In the genomic region with DNA sequence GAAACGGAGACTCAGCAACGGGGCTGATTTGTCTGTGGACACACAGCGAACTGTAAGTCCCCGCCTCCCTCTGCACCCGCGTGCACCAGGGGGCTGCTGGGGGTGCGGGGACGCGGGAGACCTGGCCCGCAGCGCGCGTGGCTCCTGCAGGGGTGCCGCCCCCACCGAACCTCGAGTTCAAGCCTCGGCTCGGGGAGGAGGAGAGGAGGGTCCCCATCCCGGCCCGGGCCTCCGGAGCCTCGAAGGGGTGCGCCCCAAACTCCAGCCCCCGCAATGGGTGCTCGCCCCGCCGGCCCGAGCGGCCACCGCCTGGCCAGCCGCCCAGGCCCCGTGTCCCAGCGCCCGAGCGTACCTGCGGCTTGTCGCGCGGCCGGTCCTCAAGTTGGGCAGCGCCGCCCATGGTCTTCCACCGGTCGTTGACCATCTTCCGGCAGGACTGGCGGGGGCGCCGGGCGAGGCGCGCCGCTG, we compare ENCODE assay signal across 11 cellular contexts. TPM values are rescaled to one million over a fixed set of nuclear protein-coding genes. Genes with fewer than 3 reads are reported as not detected.
DNase-seq lines count a peak whose midpoint lies in the region; ATAC-seq and TF ChIP-seq lines count a peak whose summit lies in the region.
"Had no signal": no experiment of that assay in that cellular context is flagged by ENCODE, and none has a peak within 500 bp of the region (broad histone marks: within the 10 kb centered on the region; RNA-seq: fewer than 3 reads in every experiment).

No MANE protein-coding gene starts in this region.

- intact Hi-C loops in HCT116 (cut with micrococcal nuclease): no loop called here

- TF ChIP-seq RAD21 in HCT116 (IDR thresholded peaks at IDR 0.05; ENCODE audit: low read depth): no peak

- TF ChIP-seq POLR2A in HCT116 (IDR thresholded peaks at IDR 0.05; ENCODE audit: borderline replicate concordance, extremely low read depth, insufficient read depth, insufficient read length): no peak

- no peaks in the 10 kb centered on the region for H3K27me3 ChIP-seq in HCT116 (ENCODE audit: insufficient read depth, low read length)
- H3K27me3 ChIP-seq in hepatocyte: peaks cover 68% of the 10 kb centered on the region

- H3K79me2 ChIP-seq in HCT116 (ENCODE audit: insufficient read depth, low read length) (no peaks in the 10 kb centered on the region), hepatocyte (no peaks in the 10 kb centered on the region)

- DNase-seq in HCT116 (ENCODE audit: low read depth, low spot score) (no peak), hepatocyte (ENCODE audit: low spot score) (no peak), skeletal muscle cell (ENCODE audit: low read depth) (no peak), activated T-cell treated with anti-CD3 and anti-CD28 coated beads for 4 hours (no peak), UCSD-AML1 (lab: John Stamatoyannopoulos, UW; ENCODE audit: unreplicated experiment) (no peak), putamen (ENCODE audit: low spot score) (no peak)
- DNase-seq: hypothalamus; MM.1S; stimulated activated naive CD4-positive, alpha-beta T cell treated with Interleukin-2 at 50 U/mL for 16 hours had no signal

- no peaks in the 10 kb centered on the region for H3K36me3 ChIP-seq in HCT116 (ENCODE audit: control insufficient read depth in 1 of 2, insufficient read depth in 2 of 2, low read length in 2 of 2)
- H3K36me3 ChIP-seq in hepatocyte (replicated peaks; ENCODE audit: insufficient read depth, low read depth): no peaks in the 10 kb centered on the region

- H3K27ac ChIP-seq in HCT116 (ENCODE audit: low read depth, low read length) (peak overlapping the region; percentile 42; the same call in 1 of the 2 replicates), hepatocyte (no peak overlapping the region)

- no peaks in the 10 kb centered on the region for H4K20me1 ChIP-seq in HCT116 (ENCODE audit: insufficient read depth)
- no peaks in the 10 kb centered on the region for H4K20me1 ChIP-seq in hepatocyte (ENCODE audit: insufficient read depth, poor library complexity, severe bottlenecking)

- H3K4me3 ChIP-seq in HCT116 (replicated peaks in 1 of 2; ENCODE audit: low read depth in 1 of 2, low read length in 2 of 2) (peak overlapping the region; percentile 58 to 77), WI38 (ENCODE audit: low read depth, low read length) (peak overlapping the region; percentile 68), hepatocyte (no peak overlapping the region), skeletal muscle cell (ENCODE audit: low read depth, low read length) (peak overlapping the region; percentile 57)

- CTCF ChIA-PET in HCT116 (lab: Charles Lee): no interaction called here

- H3K4me1 ChIP-seq in HCT116 (ENCODE audit: control insufficient read depth in 1 of 2, insufficient read depth in 2 of 2, low read length in 2 of 2): peaks cover 27 to 57% of the 10 kb centered on the region in 2 experiments
- peaks cover 7% of the 10 kb centered on the region for H3K4me1 ChIP-seq in hepatocyte (ENCODE audit: insufficient read depth)

- POLR2A ChIA-PET in HCT116 (lab: Charles Lee): no interaction called here

- ATAC-seq in HCT116: 0 out of 2 replicates have a peak, but pooled peaks have one; percentile 0

- TF ChIP-seq CTCF in HCT116 (IDR thresholded peaks at IDR 0.05 in 2 of 3, conservative IDR thresholded peaks at IDR 0.05 in 1 of 3; ENCODE audit: borderline replicate concordance in 1 of 3, insufficient read depth in 1 of 3, low read depth in 2 of 3, low read length in 2 of 3): no peak
- TF ChIP-seq CTCF in WI38 (IDR thresholded peaks at IDR 0.05; ENCODE audit: low read depth, low read length): no peak
- no peak for TF ChIP-seq CTCF in hepatocyte (IDR thresholded peaks at IDR 0.05; ENCODE audit: poor library complexity)

- H3K4me2 ChIP-seq in HCT116 (ENCODE audit: low read length): peak overlapping the region; percentile 93
- peak overlapping the region; percentile 100 for H3K4me2 ChIP-seq in hepatocyte

- no peaks in the 10 kb centered on the region for H3K9me2 ChIP-seq in HCT116 (ENCODE audit: insufficient read depth)
- no peaks in the 10 kb centered on the region for H3K9me2 ChIP-seq in hepatocyte (replicated peaks; ENCODE audit: insufficient read depth)

- BruUV-seq in HCT116 (replicated peaks; lab: Mats Ljungman, UMichigan): no TSS peak

- RAD21 ChIA-PET in HCT116 (lab: Charles Lee; ENCODE audit: low non-redundant PET in 1 of 2, low total read pairs in 2 of 2, uncharacterized antibody in 2 of 2, unreplicated experiment in 2 of 2): no interaction called here

- H3K9me3 ChIP-seq in HCT116 (ENCODE audit: control insufficient read depth in 1 of 2, insufficient read depth in 1 of 2, low read depth in 1 of 2, low read length in 2 of 2): no peaks in the 10 kb centered on the region
- no peaks in the 10 kb centered on the region for H3K9me3 ChIP-seq in hepatocyte (ENCODE audit: low read depth)

- 7% methylated on average over 35 of the region's 52 CpGs for WGBS in hepatocyte (ENCODE audit: low lambda C conversion rate, missing lambda C conversion rate)

- no peak overlapping the region for H2AFZ ChIP-seq in HCT116 (ENCODE audit: low read depth, low read length, poor library complexity, severe bottlenecking)
- no peak overlapping the region for H2AFZ ChIP-seq in hepatocyte

- H3K9ac ChIP-seq in HCT116 (ENCODE audit: low read length): peak overlapping the region; percentile 61

TF ChIP-seq in HCT116, 20 proteins besides CTCF, POLR2A, EP300 and RAD21:
- no peak for TF ChIP-seq TCF7L2 (IDR thresholded peaks at IDR 0.05; ENCODE audit: borderline replicate concordance, extremely low read depth, insufficient read depth, insufficient read length)
- TF ChIP-seq ELF1 (IDR thresholded peaks at IDR 0.05; ENCODE audit: borderline replicate concordance, low read depth): no peak
- TF ChIP-seq EZH2 (IDR thresholded peaks at IDR 0.05): no peak
- no peak for TF ChIP-seq SRF (IDR thresholded peaks at IDR 0.05; ENCODE audit: low read depth)
- TF ChIP-seq, protein P1, sequence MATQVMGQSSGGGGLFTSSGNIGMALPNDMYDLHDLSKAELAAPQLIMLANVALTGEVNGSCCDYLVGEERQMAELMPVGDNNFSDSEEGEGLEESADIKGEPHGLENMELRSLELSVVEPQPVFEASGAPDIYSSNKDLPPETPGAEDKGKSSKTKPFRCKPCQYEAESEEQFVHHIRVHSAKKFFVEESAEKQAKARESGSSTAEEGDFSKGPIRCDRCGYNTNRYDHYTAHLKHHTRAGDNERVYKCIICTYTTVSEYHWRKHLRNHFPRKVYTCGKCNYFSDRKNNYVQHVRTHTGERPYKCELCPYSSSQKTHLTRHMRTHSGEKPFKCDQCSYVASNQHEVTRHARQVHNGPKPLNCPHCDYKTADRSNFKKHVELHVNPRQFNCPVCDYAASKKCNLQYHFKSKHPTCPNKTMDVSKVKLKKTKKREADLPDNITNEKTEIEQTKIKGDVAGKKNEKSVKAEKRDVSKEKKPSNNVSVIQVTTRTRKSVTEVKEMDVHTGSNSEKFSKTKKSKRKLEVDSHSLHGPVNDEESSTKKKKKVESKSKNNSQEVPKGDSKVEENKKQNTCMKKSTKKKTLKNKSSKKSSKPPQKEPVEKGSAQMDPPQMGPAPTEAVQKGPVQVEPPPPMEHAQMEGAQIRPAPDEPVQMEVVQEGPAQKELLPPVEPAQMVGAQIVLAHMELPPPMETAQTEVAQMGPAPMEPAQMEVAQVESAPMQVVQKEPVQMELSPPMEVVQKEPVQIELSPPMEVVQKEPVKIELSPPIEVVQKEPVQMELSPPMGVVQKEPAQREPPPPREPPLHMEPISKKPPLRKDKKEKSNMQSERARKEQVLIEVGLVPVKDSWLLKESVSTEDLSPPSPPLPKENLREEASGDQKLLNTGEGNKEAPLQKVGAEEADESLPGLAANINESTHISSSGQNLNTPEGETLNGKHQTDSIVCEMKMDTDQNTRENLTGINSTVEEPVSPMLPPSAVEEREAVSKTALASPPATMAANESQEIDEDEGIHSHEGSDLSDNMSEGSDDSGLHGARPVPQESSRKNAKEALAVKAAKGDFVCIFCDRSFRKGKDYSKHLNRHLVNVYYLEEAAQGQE (IDR thresholded peaks at IDR 0.05; ENCODE audit: low read depth): no peak
- TF ChIP-seq ZNF274 (IDR thresholded peaks at IDR 0.05; ENCODE audit: low read depth, low read length): no peak
- TF ChIP-seq ZFX (IDR thresholded peaks at IDR 0.05): no peak
- TF ChIP-seq POLR2AphosphoS5 (IDR thresholded peaks at IDR 0.05; ENCODE audit: low read depth, low read length): no peak
- TF ChIP-seq FOSL1 (IDR thresholded peaks at IDR 0.05; ENCODE audit: low read depth): no peak
- TF ChIP-seq CEBPB (IDR thresholded peaks at IDR 0.05; ENCODE audit: low read depth): no peak
- no peak for TF ChIP-seq EZH2phosphoT487 (IDR thresholded peaks at IDR 0.05; ENCODE audit: borderline replicate concordance)
- TF ChIP-seq, protein P2, sequence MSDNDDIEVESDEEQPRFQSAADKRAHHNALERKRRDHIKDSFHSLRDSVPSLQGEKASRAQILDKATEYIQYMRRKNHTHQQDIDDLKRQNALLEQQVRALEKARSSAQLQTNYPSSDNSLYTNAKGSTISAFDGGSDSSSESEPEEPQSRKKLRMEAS (IDR thresholded peaks at IDR 0.05): no peak
- TF ChIP-seq YY1 (IDR thresholded peaks at IDR 0.05; ENCODE audit: extremely low read depth, insufficient replicate concordance, low read depth, low read length): no peak
TF ChIP-seq in HCT116: peak in this region for 0.

RNA-seq across cellular contexts. Expression of a gene that starts 0.8 kb away (rescaled TPM):
- total RNA-seq in HCT116 (2021; ENCODE audit: unreplicated experiment) (26.1 TPM), hepatocyte (0.33 TPM in 1 of 2 replicates, not detected in the other)
- polyA plus RNA-seq in HCT116 (2012): 34.9 and 46.5 TPM in 2 replicates
- polyA plus RNA-seq in hepatocyte: 0.73 TPM in 1 of 2 replicates, not detected in the other
- total RNA-seq: skeletal muscle tissue had no signal

RNA-seq across cellular contexts. Expression of a gene that starts 41.6 kb away (rescaled TPM):
- total RNA-seq in HCT116 (2021; ENCODE audit: unreplicated experiment) (not detected), hepatocyte (not detected in 2 replicates)
- 0.51 and 0.60 TPM in 2 replicates for polyA plus RNA-seq in HCT116 (2012)
- polyA plus RNA-seq in hepatocyte: 0.21 and 0.74 TPM in 2 replicates
- total RNA-seq: skeletal muscle tissue had no signal

Comparison
In these comparisons a context has a peak if more than half of its experiments do, and no peak if none do; other contexts are left out.
1. RNA of a gene that starts 0.8 kb away (total RNA-seq): 26.1 TPM in HCT116 (single experiment); 0.33 TPM in hepatocyte; every median in the first group is over 10 times any median in the second.